13 cellular contexts compared by ENCODE assay signal in the genomic region with DNA sequence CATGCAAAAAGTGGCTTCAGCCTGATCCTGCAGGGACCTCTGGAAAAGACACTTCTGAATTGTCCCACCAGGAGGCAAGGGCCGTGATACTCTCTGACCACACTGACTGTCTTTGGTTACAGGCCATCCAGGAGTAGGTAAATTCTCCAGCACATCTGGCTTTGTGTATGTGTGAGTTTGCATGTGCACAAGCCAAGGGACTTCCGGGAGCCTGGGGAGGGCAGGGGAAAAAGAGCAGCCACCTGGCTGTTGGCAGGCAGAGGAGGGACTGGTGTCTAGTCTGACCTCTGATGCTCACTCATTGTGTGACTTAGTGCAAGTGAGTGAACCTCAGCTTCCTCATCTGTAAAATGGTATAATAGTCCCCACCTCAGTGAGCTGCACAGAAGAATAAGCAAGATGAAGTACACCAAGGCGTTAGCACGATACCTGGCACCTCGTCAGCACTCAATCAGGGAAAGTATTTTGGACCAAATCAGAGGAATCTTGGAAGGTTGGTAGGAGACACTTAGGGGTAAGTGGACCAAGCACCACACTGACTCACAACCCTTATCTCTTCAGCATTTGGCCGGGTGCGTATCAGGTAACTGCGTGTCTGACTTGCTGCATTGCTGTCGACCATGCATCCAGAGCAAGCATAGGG. TPM values are rescaled to one million over a fixed set of nuclear protein-coding genes. Genes with fewer than 3 reads are reported as not detected.
A peak's percentile ranks its signal among the peaks of the same experiment; 100 is the strongest.
DNase-seq lines count a peak whose midpoint lies in the region; ATAC-seq lines count a peak whose summit lies in the region.
"Had no signal": no experiment of that assay in that cellular context is flagged by ENCODE, and none has a peak within 500 bp of the region (broad histone marks: within the 10 kb centered on the region; RNA-seq: fewer than 3 reads in every experiment).

No MANE protein-coding gene starts in this region.

- H3K27me3 Mint-ChIP-seq in T-helper 1 cell treated with Interleukin-12 subunit alpha and Interleukin-12 subunit beta and Interleukin-4 antibody, amounts not matched to agents 30 μg/mL and 1 μg/mL, for 36 hours (ENCODE audit: low read depth), result no peaks in the 10 kb centered on the region

- no peak overlapping the region for H4K12ac ChIP-seq in trophoblast cell (ENCODE audit: low read depth, low read length)

- peak overlapping the region; percentile 23 for H3K27ac Mint-ChIP-seq in T-helper 1 cell treated with Interleukin-12 subunit alpha and Interleukin-12 subunit beta and Interleukin-4 antibody, amounts not matched to agents 30 μg/mL and 1 μg/mL, for 36 hours

- H3K4me2 ChIP-seq in trophoblast cell (ENCODE audit: low read length), result no peak overlapping the region
- H3K4me2 ChIP-seq: KMS-11, neural progenitor cell, PC-9 had no signal

- H3K18ac ChIP-seq in trophoblast cell (ENCODE audit: low read length), result no peak overlapping the region

- H2BK120ac ChIP-seq in trophoblast cell (ENCODE audit: insufficient read depth, low read length, poor library complexity), result no peak overlapping the region

- H3K4ac ChIP-seq in trophoblast cell (ENCODE audit: low read depth, low read length), result no peak overlapping the region

- H3K36me3 Mint-ChIP-seq in T-helper 1 cell treated with Interleukin-12 subunit alpha and Interleukin-12 subunit beta and Interleukin-4 antibody, amounts not matched to agents 30 μg/mL and 1 μg/mL, for 36 hours (ENCODE audit: low read depth), result peaks cover 23% of the 10 kb centered on the region
- H3K36me3 Mint-ChIP-seq: neural progenitor cell had no signal

- no CpG with 5 or more reads among the region's 9 CpGs for WGBS in trophoblast cell (ENCODE audit: extremely low coverage, insufficient coverage, insufficient read length)

- no peaks in the 10 kb centered on the region for H3K79me1 ChIP-seq in trophoblast cell (ENCODE audit: low read length)

- no peak overlapping the region for H3K27ac ChIP-seq in trophoblast cell (ENCODE audit: low read depth, low read length)
- H3K27ac ChIP-seq: colonic mucosa, KMS-11, neural progenitor cell, PC-9 had no signal

- no peak overlapping the region for H3K14ac ChIP-seq in trophoblast cell (ENCODE audit: low read length)

- H2AK5ac ChIP-seq in trophoblast cell (ENCODE audit: low read length), result no peak overlapping the region

- H3K4me1 ChIP-seq in trophoblast cell (ENCODE audit: control insufficient read depth in 1 of 2, insufficient read depth in 2 of 2, low read length in 2 of 2), result peaks cover 0 to 2% of the 10 kb centered on the region in 2 experiments
- H3K4me1 ChIP-seq: colonic mucosa had no signal

- DNase-seq in T-helper 1 cell, result no peak
- DNase-seq in trophoblast cell, result peak; percentile 67 to 80
- DNase-seq in NCI-H1930 (lab: John Stamatoyannopoulos, UW), result no peak
- no peak for DNase-seq in NCI-H82 (lab: John Stamatoyannopoulos, UW)
- no peak for DNase-seq in NCI-H187 treated with DMSO at 0.1 percent for 48 hours (lab: John Stamatoyannopoulos, UW)
- DNase-seq: activated CD8-positive, alpha-beta memory T cell treated with anti-CD3 and anti-CD28 coated beads, Interleukin-2, amount 50 U/mL, for 4 hours; colonic mucosa had no signal

- no peak overlapping the region for H3K23ac ChIP-seq in trophoblast cell (ENCODE audit: low read length)

- no peaks in the 10 kb centered on the region for H3K9me3 Mint-ChIP-seq in T-helper 1 cell treated with Interleukin-12 subunit alpha and Interleukin-12 subunit beta and Interleukin-4 antibody, amounts not matched to agents 30 μg/mL and 1 μg/mL, for 36 hours
- H3K9me3 Mint-ChIP-seq: neural progenitor cell had no signal

- no peaks in the 10 kb centered on the region for H3K9me3 ChIP-seq in trophoblast cell (ENCODE audit: insufficient read depth, low read depth, low read length)
- H3K9me3 ChIP-seq: colonic mucosa had no signal

- H2BK5ac ChIP-seq in trophoblast cell (ENCODE audit: low read depth, low read length, poor library complexity), result no peak overlapping the region

- ATAC-seq in GM21786 (IDR thresholded peaks at IDR 0.05; ENCODE audit: unreplicated experiment) (peak; percentile 45), HG03520 (IDR thresholded peaks at IDR 0.05; ENCODE audit: unreplicated experiment) (peak; percentile 72)

- H2BK12ac ChIP-seq in trophoblast cell (ENCODE audit: low read length), result no peak overlapping the region

- no peak overlapping the region for H4K8ac ChIP-seq in trophoblast cell (ENCODE audit: low read depth, low read length)

- H3K4me1 Mint-ChIP-seq in T-helper 1 cell treated with Interleukin-12 subunit alpha and Interleukin-12 subunit beta and Interleukin-4 antibody, amounts not matched to agents 30 μg/mL and 1 μg/mL, for 36 hours (ENCODE audit: low read depth), result peaks cover 44% of the 10 kb centered on the region

- no peak overlapping the region for H3K4me3 ChIP-seq in trophoblast cell (ENCODE audit: low read depth, low read length)
- H3K4me3 ChIP-seq: colonic mucosa, neural progenitor cell, PC-9 had no signal

- H2AFZ ChIP-seq in trophoblast cell (ENCODE audit: insufficient read depth, low read length, poor library complexity), result no peak overlapping the region
- H2AFZ ChIP-seq: neural progenitor cell, PC-9 had no signal

- H3K9ac ChIP-seq in trophoblast cell (ENCODE audit: low read length), result no peak overlapping the region
- H3K9ac ChIP-seq: KMS-11, neural progenitor cell had no signal

- no peaks in the 10 kb centered on the region for H3K36me3 ChIP-seq in trophoblast cell (ENCODE audit: control insufficient read depth in 1 of 2, insufficient read depth in 2 of 2, low read length in 2 of 2)
- H3K36me3 ChIP-seq: colonic mucosa, neural progenitor cell had no signal

- H3K27me3 ChIP-seq in trophoblast cell (ENCODE audit: insufficient read depth, low read length), result no peaks in the 10 kb centered on the region
- H3K27me3 ChIP-seq: colonic mucosa, neural progenitor cell had no signal

- no peaks in the 10 kb centered on the region for H3K79me2 ChIP-seq in trophoblast cell (ENCODE audit: control insufficient read depth, insufficient read depth, low read length, poor library complexity)

- no peak overlapping the region for H3K4me3 Mint-ChIP-seq in T-helper 1 cell treated with Interleukin-12 subunit alpha and Interleukin-12 subunit beta and Interleukin-4 antibody, amounts not matched to agents 30 μg/mL and 1 μg/mL, for 36 hours
- H3K4me3 Mint-ChIP-seq: neural progenitor cell had no signal

- no peak overlapping the region for H4K91ac ChIP-seq in trophoblast cell (ENCODE audit: low read depth, low read length)

RNA-seq across cellular contexts. Expression of gene KLHL6, which starts 19.1 kb away (rescaled TPM):
- 0.01 TPM in 2 replicates for polyA plus RNA-seq in trophoblast cell (2013)

Comparison
In these comparisons a context has a peak if more than half of its experiments do, and no peak if none do; other contexts are left out.
1. DNase-seq: peak in trophoblast cell (2 of 2); none in T-helper 1 cell (0 of 5), NCI-H1930 (0 of 2), NCI-H82 (single experiment) and NCI-H187 treated with DMSO at 0.1 percent for 48 hours (single experiment).